Comparison of ENCODE assay signal across 8 cellular contexts in genomic region chr2:45649457-45649854, GRCh38. TPM values are rescaled to one million over a fixed set of nuclear protein-coding genes. Genes with fewer than 3 reads are reported as not detected.
DNase-seq lines count a peak whose midpoint lies in the region; ATAC-seq and TF ChIP-seq lines count a peak whose summit lies in the region.

No MANE protein-coding gene starts in this region.

- peak overlapping the region; percentile 90 for H3K4me3 Mint-ChIP-seq in natural killer cell

- H3K9me2 ChIP-seq in OCI-LY7 (ENCODE audit: insufficient read depth, low read length): no peaks in the 10 kb centered on the region

- ATAC-seq in natural killer cell: no peak

- no peaks in the 10 kb centered on the region; the same call in 1 of the 2 replicates for H4K20me1 ChIP-seq in OCI-LY7 (ENCODE audit: insufficient read depth, low read length)

- peaks cover 28 to 35% of the 10 kb centered on the region in 2 donors for H3K4me1 Mint-ChIP-seq in natural killer cell

- DNase-seq in G401 (ENCODE audit: low spot score) (peak; percentile 69), OCI-LY7 (ENCODE audit: low spot score) (peak; percentile 51), natural killer cell (no peak), NCI-H1048 (lab: John Stamatoyannopoulos, UW) (no peak), HK-2 (ENCODE audit: unreplicated experiment) (no peak), NCI-H1092 (lab: John Stamatoyannopoulos, UW) (no peak), GF-D8 (lab: John Stamatoyannopoulos, UW) (no peak)
- DNase-seq in effector memory CD4-positive, alpha-beta T cell: no peak

- 0 out of 2 replicates have a peak, but pooled peaks have one; percentile 23 for TF ChIP-seq CTCF in OCI-LY7 (conservative IDR thresholded peaks at IDR 0.05; ENCODE audit: low read length)
- no peak for TF ChIP-seq CTCF in natural killer cell (IDR thresholded peaks at IDR 0.05)

- peak overlapping the region; percentile 81 to 95 for H3K27ac Mint-ChIP-seq in natural killer cell

- H3K4me3 ChIP-seq in OCI-LY7 (ENCODE audit: low read depth, low read length, poor library complexity, severe bottlenecking): peak overlapping the region; percentile 89
- peak overlapping the region; percentile 92 for H3K4me3 ChIP-seq in effector memory CD4-positive, alpha-beta T cell (ENCODE audit: insufficient read depth, low read depth, low read length, poor library complexity, severe bottlenecking)

- no peaks in the 10 kb centered on the region for H3K36me3 ChIP-seq in OCI-LY7 (ENCODE audit: insufficient read depth, low read length)
- H3K36me3 ChIP-seq in effector memory CD4-positive, alpha-beta T cell (ENCODE audit: control insufficient read depth, insufficient read depth, low read length): no peaks in the 10 kb centered on the region

- in situ Hi-C loops in G401 (cut with HindIII; ENCODE audit: low sequenced_read_pairs): loop anchor here (25.0 kb wide), 1 partner anchor 288 kb away; no protein-coding TSS in a partner anchor

- H3K4me1 ChIP-seq in OCI-LY7 (ENCODE audit: insufficient read depth, low read length, poor library complexity, severe bottlenecking): peaks cover 19% of the 10 kb centered on the region
- H3K4me1 ChIP-seq in effector memory CD4-positive, alpha-beta T cell (ENCODE audit: control insufficient read depth, insufficient read depth, low read length, poor library complexity, severe bottlenecking): peaks cover 8% of the 10 kb centered on the region

- H3K27me3 Mint-ChIP-seq in natural killer cell (ENCODE audit: low read depth in 2 of 2): no peaks in the 10 kb centered on the region

- intact Hi-C loops in OCI-LY7 (cut with micrococcal nuclease; ENCODE audit: unreplicated experiment): loop anchor here (10.0 kb wide), 1 partner anchor 715 kb away; no protein-coding TSS in a partner anchor
- intact Hi-C loops in natural killer cell (cut with micrococcal nuclease): no loop called here

- H3K9me3 ChIP-seq in OCI-LY7 (ENCODE audit: low read length): no peaks in the 10 kb centered on the region
- H3K9me3 ChIP-seq in effector memory CD4-positive, alpha-beta T cell (ENCODE audit: control insufficient read depth, low read length): no peaks in the 10 kb centered on the region

- H2AFZ ChIP-seq in OCI-LY7 (ENCODE audit: low read length): peak overlapping the region; percentile 93; the same call in 1 of the 2 replicates

- POLR2A ChIA-PET in OCI-LY7 (lab: Charles Lee): interaction anchor here (0.5 to 1.5 kb wide), 11 partner anchors 11 to 190 kb away, joined by 3 to 6 read pairs (median 3); partner anchors contain the start of gene SRBD1

- H3K36me3 Mint-ChIP-seq in natural killer cell: no peaks in the 10 kb centered on the region

- no peaks in the 10 kb centered on the region for H3K27me3 ChIP-seq in effector memory CD4-positive, alpha-beta T cell (replicated peaks; ENCODE audit: control insufficient read depth, insufficient read depth, low read length, poor library complexity, severe bottlenecking)

- H3K9me3 Mint-ChIP-seq in natural killer cell: no peaks in the 10 kb centered on the region

- H3K27ac ChIP-seq in OCI-LY7 (ENCODE audit: low read depth, low read length, poor library complexity, severe bottlenecking): no peak overlapping the region
- H3K27ac ChIP-seq in effector memory CD4-positive, alpha-beta T cell (ENCODE audit: insufficient read depth, low read length, poor library complexity, severe bottlenecking): no peak overlapping the region

- peaks cover 3% of the 10 kb centered on the region; the same call in 1 of the 2 replicates for H3K79me2 ChIP-seq in OCI-LY7 (ENCODE audit: insufficient read depth, low read depth, low read length)

- H3K4me2 ChIP-seq in OCI-LY7 (ENCODE audit: low read length): peak overlapping the region; percentile 99

- no TSS peak for BruUV-seq in OCI-LY7 (replicated peaks; lab: Mats Ljungman, UMichigan)

- CTCF ChIA-PET in OCI-LY7 (lab: Charles Lee; ENCODE audit: unreplicated experiment): interaction anchor here (0.7 to 1.6 kb wide), 3 partner anchors 75 to 130 kb away, joined by 3 to 5 read pairs (median 3); no protein-coding TSS in a partner anchor

RNA-seq across cellular contexts. Expression of gene PRKCE, which starts 2.0 kb away (rescaled TPM):
- 3.9 TPM in 2 replicates for total RNA-seq in G401 (2014; rRNA removed; shearing (Covaris generic))
- total RNA-seq in OCI-LY7 (2014; rRNA removed; shearing (Covaris generic)): 13.6 and 17.0 TPM in 2 replicates
- 42.1 and 50.2 TPM in 2 replicates for total RNA-seq in OCI-LY7 (2022)
- total RNA-seq in natural killer cell: 10 to 100 TPM; 35.2 to 42.1 (median 38.6) TPM

RNA-seq across cellular contexts. Expression of gene SRBD1, which starts 38.4 kb away (rescaled TPM):
- 5.6 and 16.5 TPM in 2 replicates for total RNA-seq in G401 (2014; rRNA removed; shearing (Covaris generic))
- 13.9 and 15.5 TPM in 2 replicates for total RNA-seq in OCI-LY7 (2014; rRNA removed; shearing (Covaris generic))
- total RNA-seq in OCI-LY7 (2022) (16.0 and 17.6 TPM in 2 replicates), natural killer cell (10 to 100 TPM; 34.5 to 40.0 (median 38.8) TPM)

Comparison
In these comparisons a context has a peak if more than half of its experiments do, and no peak if none do; other contexts are left out.
1. DNase-seq: peak in G401 (single experiment) and OCI-LY7 (single experiment); none in effector memory CD4-positive, alpha-beta T cell (0 of 3), natural killer cell (single experiment), NCI-H1048 (single experiment), HK-2 (single experiment), NCI-H1092 (single experiment) and GF-D8 (single experiment).